In the genomic region with DNA sequence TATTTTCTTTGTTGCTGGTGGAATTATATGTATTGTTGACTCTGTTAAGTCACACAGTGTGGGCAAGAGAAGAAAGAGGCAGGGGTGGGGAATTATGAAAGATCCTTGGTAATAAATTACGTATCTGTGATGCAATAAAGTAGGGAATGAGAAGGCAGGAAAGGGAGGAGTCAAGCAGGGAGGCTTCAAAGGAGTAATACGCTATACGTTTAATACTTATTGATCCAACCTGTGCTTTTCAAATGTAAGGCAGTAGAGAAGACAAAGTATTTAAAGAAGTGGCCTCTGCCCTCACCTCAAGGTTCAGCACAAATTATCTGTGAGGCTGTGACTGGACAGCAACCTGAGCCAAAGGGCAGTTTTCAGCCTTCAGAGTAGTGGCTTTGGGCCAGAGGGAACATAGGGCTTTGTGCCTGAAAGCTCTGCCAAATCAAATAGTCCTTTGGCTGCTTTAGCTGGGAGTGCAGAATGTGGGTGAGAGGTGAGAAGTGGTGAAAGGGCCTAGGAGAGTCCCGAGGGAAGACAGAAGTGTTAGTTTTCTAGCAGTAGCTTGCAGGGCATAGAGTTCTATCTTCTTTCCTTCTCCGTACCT, we compare ENCODE assay signal across 11 cellular contexts. TPM values are rescaled to one million over a fixed set of nuclear protein-coding genes. Genes with fewer than 3 reads are reported as not detected.
DNase-seq lines count a peak whose midpoint lies in the region; ATAC-seq and TF ChIP-seq lines count a peak whose summit lies in the region.
"Had no signal": no experiment of that assay in that cellular context is flagged by ENCODE, and none has a peak within 500 bp of the region (broad histone marks: within the 10 kb centered on the region; RNA-seq: fewer than 3 reads in every experiment).

No MANE protein-coding gene starts in this region.

- no peak for TF ChIP-seq POLR2A in sigmoid colon (IDR thresholded peaks at IDR 0.05)

- TF ChIP-seq EP300 in sigmoid colon (IDR thresholded peaks at IDR 0.05): no peak

- H3K27ac ChIP-seq in sigmoid colon: peak overlapping the region; percentile 53 to 83 (median 61)

- H3K4me3 ChIP-seq in adipocyte (ENCODE audit: low read length): peak overlapping the region; percentile 82
- no peak overlapping the region for H3K4me3 ChIP-seq in sigmoid colon

- peaks cover 4% of the 10 kb centered on the region for H3K36me3 Mint-ChIP-seq in activated CD4-positive, alpha-beta memory T cell treated with anti-CD3 and anti-CD28 coated beads for 36 hours

- H3K9me3 Mint-ChIP-seq in activated CD4-positive, alpha-beta memory T cell treated with anti-CD3 and anti-CD28 coated beads for 36 hours: no peaks in the 10 kb centered on the region
- H3K9me3 Mint-ChIP-seq: activated CD4-positive, alpha-beta T cell treated with anti-CD3 and anti-CD28 coated beads, Interleukin-2, amount 10 ng/mL, durations not matched to agents 7 days and 5 days; naive thymus-derived CD8-positive, alpha-beta T cell had no signal

- 16 to 62% methylated on average over 5 of the region's 5 CpGs for WGBS in sigmoid colon, 2 donors

- H3K36me3 ChIP-seq in adipocyte (ENCODE audit: control insufficient read depth, insufficient read depth, low read length, severe bottlenecking) (peaks cover 31% of the 10 kb centered on the region), sigmoid colon (peaks cover 0 to 18% (median 0%) of the 10 kb centered on the region in 4 donors)

- H3K4me1 ChIP-seq in adipocyte (ENCODE audit: control insufficient read depth, insufficient read depth, low read length) (peaks cover 43% of the 10 kb centered on the region), sigmoid colon (peaks cover 0 to 22% (median 16%) of the 10 kb centered on the region in 4 donors)

- TF ChIP-seq CTCF in sigmoid colon (IDR thresholded peaks at IDR 0.05): no peak

- H3K4me1 Mint-ChIP-seq in activated CD4-positive, alpha-beta memory T cell treated with anti-CD3 and anti-CD28 coated beads for 36 hours (ENCODE audit: low read depth): no peaks in the 10 kb centered on the region
- H3K4me1 Mint-ChIP-seq: activated CD4-positive, alpha-beta T cell treated with anti-CD3 and anti-CD28 coated beads, Interleukin-2, amount 10 ng/mL, durations not matched to agents 7 days and 5 days; naive thymus-derived CD8-positive, alpha-beta T cell had no signal

- ATAC-seq in Right ventricle myocardium superior (ENCODE audit: poor library complexity) (peak; percentile 96), HG03432 (IDR thresholded peaks at IDR 0.05; ENCODE audit: unreplicated experiment) (no peak)
- ATAC-seq: naive thymus-derived CD8-positive, alpha-beta T cell had no signal

- peaks cover 2% of the 10 kb centered on the region for H3K27me3 Mint-ChIP-seq in activated CD4-positive, alpha-beta memory T cell treated with anti-CD3 and anti-CD28 coated beads for 36 hours
- H3K27me3 Mint-ChIP-seq: naive thymus-derived CD8-positive, alpha-beta T cell had no signal

- intact Hi-C loops in Right ventricle myocardium superior (cut with DNase I): no loop called here
- intact Hi-C loops in sigmoid colon (cut with DNase I): no loop called here
- intact Hi-C loops in activated CD4-positive, alpha-beta memory T cell treated with anti-CD3 and anti-CD28 coated beads for 36 hours (cut with micrococcal nuclease): no loop called here

- no peak overlapping the region for H3K27ac Mint-ChIP-seq in activated CD4-positive, alpha-beta memory T cell treated with anti-CD3 and anti-CD28 coated beads for 36 hours
- H3K27ac Mint-ChIP-seq: activated CD4-positive, alpha-beta T cell treated with anti-CD3 and anti-CD28 coated beads, Interleukin-2, amount 10 ng/mL, durations not matched to agents 7 days and 5 days had no signal

- POLR2A ChIA-PET in activated CD4-positive, alpha-beta memory T cell treated with anti-CD3 and anti-CD28 coated beads for 36 hours (lab: Charles Lee): no interaction called here

- H3K27me3 ChIP-seq in adipocyte (replicated peaks; ENCODE audit: control insufficient read depth, insufficient read depth, low read length) (no peaks in the 10 kb centered on the region), sigmoid colon (no peaks in the 10 kb centered on the region)

- in situ Hi-C loops in KBM-7 (cut with MboI; ENCODE audit: low pct_unique_long_range_greater_than_20kb, low sequenced_read_pairs): no loop called here

- CTCF ChIA-PET in activated CD4-positive, alpha-beta memory T cell treated with anti-CD3 and anti-CD28 coated beads for 36 hours (lab: Charles Lee): no interaction called here

- DNase-seq in GM03348 (ENCODE audit: low spot score) (peak; percentile 70), adipocyte (ENCODE audit: low read depth) (peak; percentile 85), Right ventricle myocardium superior (no peak), sigmoid colon (peak; percentile 87), NK-92 (lab: John Stamatoyannopoulos, UW; ENCODE audit: unreplicated experiment) (no peak), KBM-7 (no peak)
- no peak for DNase-seq in activated CD4-positive, alpha-beta memory T cell treated with anti-CD3 and anti-CD28 coated beads for 36 hours
- DNase-seq: activated CD4-positive, alpha-beta T cell treated with anti-CD3 and anti-CD28 coated beads, Interleukin-2, amount 10 ng/mL, durations not matched to agents 7 days and 5 days; dermis blood vessel endothelial cell; naive thymus-derived CD8-positive, alpha-beta T cell had no signal

- H3K9ac ChIP-seq in adipocyte (ENCODE audit: low read length): peak overlapping the region; percentile 91

- no peaks in the 10 kb centered on the region for H3K9me3 ChIP-seq in adipocyte (ENCODE audit: control insufficient read depth, low read length)
- H3K9me3 ChIP-seq in sigmoid colon: no peaks in the 10 kb centered on the region

- no peak overlapping the region for H3K4me3 Mint-ChIP-seq in activated CD4-positive, alpha-beta memory T cell treated with anti-CD3 and anti-CD28 coated beads for 36 hours
- H3K4me3 Mint-ChIP-seq: activated CD4-positive, alpha-beta T cell treated with anti-CD3 and anti-CD28 coated beads, Interleukin-2, amount 10 ng/mL, durations not matched to agents 7 days and 5 days; naive thymus-derived CD8-positive, alpha-beta T cell had no signal

RNA-seq across cellular contexts. Expression of a gene that starts 1.2 kb away (rescaled TPM):
- total RNA-seq in Right ventricle myocardium superior (9.9 TPM), sigmoid colon (10 to 100 TPM in 1 of 4 donors, 1 to 10 TPM in 2, under 1 TPM in 1; 0.95 to 49.6 (median 1.6) TPM)
- polyA plus RNA-seq in sigmoid colon: 10 to 100 TPM in 1 of 3 donors, 1 to 10 TPM in 2; 1.2 to 16.9 (median 4.8) TPM
- under 1 TPM; 0.17 to 0.31 TPM for total RNA-seq in activated CD4-positive, alpha-beta memory T cell treated with anti-CD3 and anti-CD28 coated beads for 36 hours
- polyA plus RNA-seq: naive thymus-derived CD8-positive, alpha-beta T cell had no signal

RNA-seq across cellular contexts. Expression of a gene that starts 10.2 kb away (rescaled TPM):
- total RNA-seq in Right ventricle myocardium superior: 13.4 TPM
- 10 to 100 TPM; 11.1 to 16.5 (median 13.3) TPM for total RNA-seq in sigmoid colon
- 10 to 100 TPM; 12.4 to 18.6 (median 18.3) TPM for polyA plus RNA-seq in sigmoid colon
- 1 to 10 TPM; 2.9 to 3.1 TPM for total RNA-seq in activated CD4-positive, alpha-beta memory T cell treated with anti-CD3 and anti-CD28 coated beads for 36 hours

RNA-seq across cellular contexts. Expression of a gene that starts 10.2 kb away (rescaled TPM):
- 0.11 TPM for total RNA-seq in Right ventricle myocardium superior
- total RNA-seq in sigmoid colon: 1 to 10 TPM in 1 of 4 donors, not detected in 3; 1.1 TPM
- under 1 TPM in 1 of 3 donors, not detected in 2; 0.04 TPM for polyA plus RNA-seq in sigmoid colon
- total RNA-seq in activated CD4-positive, alpha-beta memory T cell treated with anti-CD3 and anti-CD28 coated beads for 36 hours: not detected
- total RNA-seq: activated CD4-positive, alpha-beta T cell treated with anti-CD3 and anti-CD28 coated beads, Interleukin-2, amount 10 ng/mL, durations not matched to agents 7 days and 5 days; dermis blood vessel endothelial cell had no signal

RNA-seq across cellular contexts. Expression of a gene that starts 25.1 kb away (rescaled TPM):
- total RNA-seq in Right ventricle myocardium superior: 1.9 TPM
- total RNA-seq in sigmoid colon: 10 to 100 TPM in 1 of 4 donors, 1 to 10 TPM in 3; 5.4 to 15.2 (median 7.1) TPM
- 1 to 10 TPM in 1 of 3 donors, under 1 TPM in 2; 0.46 to 1.9 (median 0.60) TPM for polyA plus RNA-seq in sigmoid colon
- total RNA-seq in activated CD4-positive, alpha-beta memory T cell treated with anti-CD3 and anti-CD28 coated beads for 36 hours: under 1 TPM; 0.92 to 0.95 TPM

Comparison
In these comparisons a context has a peak if more than half of its experiments do, and no peak if none do; other contexts are left out.
1. DNase-seq: peak in GM03348 (single experiment), adipocyte (single experiment) and sigmoid colon (single experiment); none in Right ventricle myocardium superior (single experiment), activated CD4-positive, alpha-beta memory T cell treated with anti-CD3 and anti-CD28 coated beads for 36 hours (single experiment), NK-92 (single experiment) and KBM-7 (single experiment).